41 cellular contexts compared by ENCODE assay signal in the genomic region with DNA sequence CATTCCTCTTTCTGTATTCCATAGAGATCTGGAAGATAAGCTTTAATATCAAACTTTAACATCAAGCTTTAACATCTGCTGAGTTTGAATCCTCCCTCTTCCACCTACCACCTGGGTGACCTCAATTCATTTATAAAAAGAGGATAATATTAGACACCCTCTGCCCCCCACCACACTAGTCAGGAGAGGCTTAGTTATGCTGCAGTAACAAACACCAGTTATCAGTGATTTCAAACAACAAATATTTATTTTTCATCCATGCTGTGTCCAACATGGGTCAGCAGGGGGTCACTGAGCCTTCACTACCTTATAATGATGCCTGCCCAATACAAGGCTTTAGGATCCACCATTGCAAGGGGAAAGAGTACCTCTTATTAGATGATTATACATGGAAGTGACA.
"Had no signal": no experiment of that assay in that cellular context is flagged by ENCODE, and none has a peak within 500 bp of the region (broad histone marks: within the 10 kb centered on the region; RNA-seq: fewer than 3 reads in every experiment).

No MANE protein-coding gene starts in this region.

- H3K36me3 ChIP-seq: adrenal gland, ascending aorta, brain microvascular endothelial cell, breast epithelium, cardiac muscle cell had no signal

- H3K27me3 Mint-ChIP-seq: activated naive CD4-positive, alpha-beta T cell treated with anti-CD3 and anti-CD28 coated beads, Interleukin-2, amount 50 U/mL, for 24 hours; activated naive CD8-positive, alpha-beta T cell; activated naive CD8-positive, alpha-beta T cell treated with anti-CD3 and anti-CD28 coated beads for 36 hours; activated naive CD8-positive, alpha-beta T cell treated with anti-CD3 and anti-CD28 coated beads, Interleukin-2, amount 50 U/mL, for 24 hours; activated T-cell treated with anti-CD3 and anti-CD28 coated beads, Interleukin-2, amount 50 U/mL, for 24 hours; activated T-helper 17 cell treated with anti-CD3 and anti-CD28 coated beads, Interleukin-2, amount 50 U/mL, for 72 hours; brain; central memory CD8-positive, alpha-beta T cell had no signal

- H3K9me3 ChIP-seq: adrenal gland, ascending aorta, body of pancreas, breast epithelium had no signal

- H3K4me1 Mint-ChIP-seq: activated naive CD4-positive, alpha-beta T cell treated with anti-CD3 and anti-CD28 coated beads, Interleukin-2, amount 50 U/mL, for 24 hours; activated T-helper 17 cell treated with anti-CD3 and anti-CD28 coated beads, Interleukin-2, amount 50 U/mL, for 72 hours; central memory CD8-positive, alpha-beta T cell had no signal

- H3K4me3 Mint-ChIP-seq: activated naive CD4-positive, alpha-beta T cell treated with anti-CD3 and anti-CD28 coated beads for 36 hours; activated naive CD4-positive, alpha-beta T cell treated with anti-CD3 and anti-CD28 coated beads, Interleukin-2, amount 10 ng/mL, durations not matched to agents 7 days and 5 days; activated naive CD4-positive, alpha-beta T cell treated with anti-CD3 and anti-CD28 coated beads, Interleukin-2, amount 50 U/mL, for 24 hours; activated naive CD8-positive, alpha-beta T cell; activated naive CD8-positive, alpha-beta T cell treated with anti-CD3 and anti-CD28 coated beads for 36 hours; activated naive CD8-positive, alpha-beta T cell treated with anti-CD3 and anti-CD28 coated beads, Interleukin-2, amount 10 ng/mL, durations not matched to agents 7 days and 5 days; activated naive CD8-positive, alpha-beta T cell treated with anti-CD3 and anti-CD28 coated beads, Interleukin-2, amount 50 U/mL, for 24 hours; activated T-cell treated with anti-CD3 and anti-CD28 coated beads, Interleukin-2, amount 50 U/mL, for 24 hours; activated T-cell treated with anti-CD3 and anti-CD28 coated beads, Interleukin-2, amount 50 U/mL, for 4 hours; activated T-cell treated with anti-CD3 and anti-CD28 coated beads, Interleukin-2, amount 50 U/mL, for 72 hours; activated T-helper 1 cell treated with anti-CD3 and anti-CD28 coated beads, Interleukin-12 subunit alpha, Interleukin-12 subunit beta, Interleukin-2, Interleukin-4 antibody, amounts not matched to agents 30 ng/mL and 10 ng/mL and 1 ng/mL, durations not matched to agents 14 hours and 24 hours and 36 hours; activated T-helper 17 cell treated with anti-CD3 and anti-CD28 coated beads, Interleukin-2, amount 50 U/mL, for 72 hours; brain; central memory CD8-positive, alpha-beta T cell had no signal

- DNase-seq: activated effector memory CD4-positive, alpha-beta T cell treated with anti-CD3 and anti-CD28 coated beads, Interleukin-2, amount 50 U/mL, for 16 hours; activated effector memory CD4-positive, alpha-beta T cell treated with Interleukin-2 at 50 U/mL for 16 hours; activated gamma-delta T cell; activated gamma-delta T cell treated with Interleukin-2 at 50 U/mL for 16 hours; activated naive CD4-positive, alpha-beta T cell; activated naive CD4-positive, alpha-beta T cell treated with anti-CD3 and anti-CD28 coated beads for 36 hours; activated naive CD4-positive, alpha-beta T cell treated with anti-CD3 and anti-CD28 coated beads, Interleukin-2, amount 10 ng/mL, durations not matched to agents 7 days and 5 days; activated naive CD4-positive, alpha-beta T cell treated with anti-CD3 and anti-CD28 coated beads, Interleukin-2, amount 50 U/mL, for 16 hours; activated naive CD4-positive, alpha-beta T cell treated with Interleukin-2 at 50 U/mL for 16 hours; activated naive CD8-positive, alpha-beta T cell treated with anti-CD3 and anti-CD28 coated beads for 36 hours; activated naive CD8-positive, alpha-beta T cell treated with anti-CD3 and anti-CD28 coated beads, Interleukin-2, amount 10 ng/mL, durations not matched to agents 7 days and 5 days; activated naive CD8-positive, alpha-beta T cell treated with anti-CD3 and anti-CD28 coated beads, Interleukin-2, amount 50 U/mL, for 24 hours; activated T-cell treated with anti-CD3 and anti-CD28 coated beads for 4 hours; activated T-cell treated with anti-CD3 and anti-CD28 coated beads, Interleukin-2, amount 50 U/mL, for 1 hour; activated T-cell treated with anti-CD3 and anti-CD28 coated beads, Interleukin-2, amount 50 U/mL, for 24 hours; activated T-cell treated with anti-CD3 and anti-CD28 coated beads, Interleukin-2, amount 50 U/mL, for 4 hours; activated T-cell treated with anti-CD3 and anti-CD28 coated beads, Interleukin-2, amount 50 U/mL, for 48 hours; activated T-cell treated with anti-CD3 and anti-CD28 coated beads, Interleukin-2, amount 50 U/mL, for 72 hours; adrenal gland; amniotic stem cell; amygdala; anterior cingulate cortex; aorta; body of pancreas; brain microvascular endothelial cell; caudate nucleus; central memory CD4-positive, alpha-beta T cell; cerebellar nuclear complex had no signal

- H3K36me3 Mint-ChIP-seq: activated naive CD4-positive, alpha-beta T cell treated with anti-CD3 and anti-CD28 coated beads, Interleukin-2, amount 50 U/mL, for 24 hours; activated naive CD4-positive, alpha-beta T cell treated with anti-CD3 and anti-CD28 coated beads, Interleukin-2, amount 50 U/mL, for 72 hours; activated naive CD8-positive, alpha-beta T cell; activated naive CD8-positive, alpha-beta T cell treated with anti-CD3 and anti-CD28 coated beads for 36 hours; brain had no signal

- H3K27ac ChIP-seq: adrenal gland, ascending aorta, body of pancreas, brain microvascular endothelial cell, breast epithelium, cardiac muscle cell had no signal

- H3K27me3 ChIP-seq: adrenal gland, ascending aorta, body of pancreas, brain microvascular endothelial cell, breast epithelium, cardiac muscle cell had no signal

- ATAC-seq: activated naive CD4-positive, alpha-beta T cell treated with anti-CD3 and anti-CD28 coated beads, Interleukin-2, amount 50 U/mL, for 72 hours; activated naive CD8-positive, alpha-beta T cell treated with anti-CD3 and anti-CD28 coated beads, Interleukin-2, amount 50 U/mL, for 24 hours; activated T-cell treated with anti-CD3 and anti-CD28 coated beads, Interleukin-2, amount 50 U/mL, for 4 hours; activated T-cell treated with anti-CD3 and anti-CD28 coated beads, Interleukin-2, amount 50 U/mL, for 72 hours; activated T-helper 17 cell treated with anti-CD3 and anti-CD28 coated beads, Interleukin-2, amount 50 U/mL, for 72 hours; body of pancreas had no signal

- FAIRE-seq: astrocyte, bronchial epithelial cell had no signal

- H3K9me3 Mint-ChIP-seq: activated naive CD4-positive, alpha-beta T cell treated with anti-CD3 and anti-CD28 coated beads for 36 hours; activated naive CD4-positive, alpha-beta T cell treated with anti-CD3 and anti-CD28 coated beads, Interleukin-2, amount 50 U/mL, for 72 hours; activated naive CD8-positive, alpha-beta T cell treated with anti-CD3 and anti-CD28 coated beads for 36 hours; activated T-cell treated with anti-CD3 and anti-CD28 coated beads, Interleukin-2, amount 50 U/mL, for 24 hours; activated T-cell treated with anti-CD3 and anti-CD28 coated beads, Interleukin-2, amount 50 U/mL, for 4 hours; activated T-helper 17 cell treated with anti-CD3 and anti-CD28 coated beads, Interleukin-2, amount 50 U/mL, for 72 hours; central memory CD8-positive, alpha-beta T cell had no signal

- H3K4me3 ChIP-seq: adrenal gland, ascending aorta, body of pancreas, breast epithelium, cardiac muscle cell had no signal

- H3K4me1 ChIP-seq: breast epithelium had no signal

- H3K27ac Mint-ChIP-seq: activated naive CD4-positive, alpha-beta T cell treated with anti-CD3 and anti-CD28 coated beads for 36 hours; activated naive CD4-positive, alpha-beta T cell treated with anti-CD3 and anti-CD28 coated beads, Interleukin-2, amount 10 ng/mL, durations not matched to agents 7 days and 5 days; activated naive CD4-positive, alpha-beta T cell treated with anti-CD3 and anti-CD28 coated beads, Interleukin-2, amount 50 U/mL, for 24 hours; activated naive CD4-positive, alpha-beta T cell treated with anti-CD3 and anti-CD28 coated beads, Interleukin-2, amount 50 U/mL, for 72 hours; activated naive CD8-positive, alpha-beta T cell; activated naive CD8-positive, alpha-beta T cell treated with anti-CD3 and anti-CD28 coated beads for 36 hours; activated naive CD8-positive, alpha-beta T cell treated with anti-CD3 and anti-CD28 coated beads, Interleukin-2, amount 10 ng/mL, durations not matched to agents 7 days and 5 days; activated naive CD8-positive, alpha-beta T cell treated with anti-CD3 and anti-CD28 coated beads, Interleukin-2, amount 50 U/mL, for 24 hours; activated T-cell treated with anti-CD3 and anti-CD28 coated beads, Interleukin-2, amount 50 U/mL, for 24 hours; activated T-cell treated with anti-CD3 and anti-CD28 coated beads, Interleukin-2, amount 50 U/mL, for 72 hours; activated T-helper 1 cell treated with anti-CD3 and anti-CD28 coated beads, Interleukin-12 subunit alpha, Interleukin-12 subunit beta, Interleukin-2, Interleukin-4 antibody, amounts not matched to agents 30 ng/mL and 10 ng/mL and 1 ng/mL, durations not matched to agents 14 hours and 24 hours and 36 hours; activated T-helper 17 cell treated with anti-CD3 and anti-CD28 coated beads, Interleukin-2, amount 50 U/mL, for 72 hours; activated T-helper 2 cell treated with anti-CD3 and anti-CD28 coated beads, Interferon-gamma antibody, Interleukin-2, Interleukin-4, amounts not matched to agents 10 μg/mL and 5 μg/mL and 100 μg/mL, durations not matched to agents 14 hours and 24 hours and 36 hours; brain had no signal
